In the genomic region with DNA sequence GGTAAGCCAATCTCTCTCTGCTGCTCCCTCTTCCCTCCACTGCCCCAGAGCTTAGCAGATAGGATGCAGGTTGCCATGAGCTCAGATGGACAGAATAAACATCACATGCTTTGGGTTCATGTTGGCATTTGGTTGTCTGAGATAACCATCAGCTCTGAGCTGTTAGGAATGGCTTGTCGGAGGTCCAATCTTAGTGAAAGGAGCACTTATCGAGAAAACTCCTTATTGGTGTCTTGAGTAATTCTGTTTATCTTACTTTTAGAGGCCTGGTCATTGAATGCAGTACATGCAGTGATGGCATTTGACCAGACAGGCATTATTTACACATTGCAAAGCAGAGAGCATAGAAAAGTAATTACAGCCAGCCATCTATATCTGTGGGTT, we compare ENCODE assay signal across 14 cellular contexts.
DNase-seq lines count a peak whose midpoint lies in the region; ATAC-seq, FAIRE-seq and TF ChIP-seq lines count a peak whose summit lies in the region.
"Had no signal": no experiment of that assay in that cellular context is flagged by ENCODE, and none has a peak within 500 bp of the region (broad histone marks: within the 10 kb centered on the region; RNA-seq: fewer than 3 reads in every experiment).

No MANE protein-coding gene starts in this region.

- no peaks in the 10 kb centered on the region for H3K36me3 ChIP-seq in Karpas-422 (ENCODE audit: insufficient read depth, low read length)
- no peaks in the 10 kb centered on the region for H3K36me3 ChIP-seq in parathyroid adenoma (ENCODE audit: control insufficient read depth, insufficient read depth, low read length)
- H3K36me3 ChIP-seq: HAP-1 had no signal

- no peaks in the 10 kb centered on the region for H3K27me3 ChIP-seq in Karpas-422 (ENCODE audit: low read length)
- H3K27me3 ChIP-seq in parathyroid adenoma (ENCODE audit: control insufficient read depth, insufficient read depth, low read length): no peaks in the 10 kb centered on the region

- peak overlapping the region; percentile 44 for H3K4me2 ChIP-seq in Karpas-422 (ENCODE audit: low read depth, low read length, poor library complexity, severe bottlenecking)
- H3K4me2 ChIP-seq in parathyroid adenoma (ENCODE audit: low read length): peak overlapping the region; percentile 12

- DNase-seq in EH (ENCODE audit: low read depth) (peak; percentile 51), Karpas-422 (no peak), choroid plexus epithelial cell (ENCODE audit: low read depth) (peak; percentile 33), GM19239 (ENCODE audit: insufficient read length, low spot score) (no peak), GF-D8 (lab: John Stamatoyannopoulos, UW) (no peak)
- DNase-seq: C1 segment of cervical spinal cord; Calu3; CD4-positive, alpha-beta T cell; DMS 273 treated with DMSO at 0.1 percent for 48 hours had no signal

- H3K9ac ChIP-seq in Karpas-422 (ENCODE audit: low read length) (no peak overlapping the region), parathyroid adenoma (no peak overlapping the region)

- TF ChIP-seq CTCF in choroid plexus epithelial cell (conservative IDR thresholded peaks at IDR 0.05; ENCODE audit: low read depth, low read length) (no peak), parathyroid adenoma (IDR thresholded peaks at IDR 0.05) (no peak)

- H3K79me2 ChIP-seq in Karpas-422 (ENCODE audit: low read length) (no peaks in the 10 kb centered on the region), parathyroid adenoma (no peaks in the 10 kb centered on the region)

- H3K4me1 ChIP-seq in Karpas-422 (ENCODE audit: low read length) (peaks cover 15% of the 10 kb centered on the region), parathyroid adenoma (peaks cover 7% of the 10 kb centered on the region)

- H3K9me2 ChIP-seq in Karpas-422 (replicated peaks; ENCODE audit: insufficient read depth, low read length): no peaks in the 10 kb centered on the region

- H3K9me3 ChIP-seq in Karpas-422 (ENCODE audit: low read length) (no peaks in the 10 kb centered on the region), parathyroid adenoma (ENCODE audit: control insufficient read depth, low read length) (no peaks in the 10 kb centered on the region)
- H3K9me3 ChIP-seq: HAP-1 had no signal

- no peak overlapping the region for H3K27ac ChIP-seq in Karpas-422 (ENCODE audit: low read length)
- peak overlapping the region; percentile 45 for H3K27ac ChIP-seq in parathyroid adenoma

- no peak for FAIRE-seq in GM19239 (lab: Jason Lieb, UNC)
- FAIRE-seq: GM12892, H1 had no signal

- H3K4me3 ChIP-seq in Karpas-422 (ENCODE audit: low read length): no peak overlapping the region
- H3K4me3 ChIP-seq in choroid plexus epithelial cell (ENCODE audit: low read depth, low read length): no peak overlapping the region
- no peak overlapping the region for H3K4me3 ChIP-seq in parathyroid adenoma (ENCODE audit: low read depth, low read length)
- H3K4me3 ChIP-seq: HAP-1 had no signal

- no peak for ATAC-seq in HG03135 (IDR thresholded peaks at IDR 0.05; ENCODE audit: unreplicated experiment)

- no peak overlapping the region for H2AFZ ChIP-seq in Karpas-422 (ENCODE audit: low read length)
- H2AFZ ChIP-seq in parathyroid adenoma: no peak overlapping the region

- H4K20me1 ChIP-seq in Karpas-422 (ENCODE audit: insufficient read depth, low read depth, low read length): peaks cover 3% of the 10 kb centered on the region; the same call in 1 of the 2 replicates

Comparison
In these comparisons a context has a peak if more than half of its experiments do, and no peak if none do; other contexts are left out.
1. DNase-seq: peak in EH (single experiment) and choroid plexus epithelial cell (single experiment); none in Karpas-422 (single experiment), GM19239 (single experiment) and GF-D8 (single experiment).